15 cellular contexts compared by ENCODE assay signal in genomic region chr20:45917790-45918141, GRCh38. TPM values are rescaled to one million over a fixed set of nuclear protein-coding genes. Genes with fewer than 3 reads are reported as not detected.
A peak's percentile ranks its signal among the peaks of the same experiment; 100 is the strongest.
DNase-seq lines count a peak whose midpoint lies in the region; TF ChIP-seq lines count a peak whose summit lies in the region.
"Had no signal": no experiment of that assay in that cellular context is flagged by ENCODE, and none has a peak within 500 bp of the region (broad histone marks: within the 10 kb centered on the region; RNA-seq: fewer than 3 reads in every experiment).

No MANE protein-coding gene starts in this region.

- in situ Hi-C loops in mammary epithelial cell (cut with MboI; ENCODE audit: low sequenced_read_pairs in 2 of 2) = no loop called here

- intact Hi-C loops in breast epithelium (cut with DNase I; ENCODE audit: low total_unique reads) (no loop called here), mammary epithelial cell (cut with micrococcal nuclease) (no loop called here), vagina (cut with DNase I) (no loop called here)
- intact Hi-C loops in activated T-helper 2 cell treated with anti-CD3 and anti-CD28 coated beads, Interferon-gamma antibody, Interleukin-2, Interleukin-4, amounts not matched to agents 10 μg/mL and 5 μg/mL and 100 μg/mL, durations not matched to agents 14 hours and 24 hours and 36 hours (cut with micrococcal nuclease) = no loop called here

- H3K79me2 ChIP-seq in mammary epithelial cell (ENCODE audit: insufficient read depth, low read length) = no peaks in the 10 kb centered on the region

- H4K20me1 ChIP-seq in mammary epithelial cell (ENCODE audit: insufficient read depth, low read length) = no peaks in the 10 kb centered on the region

- H3K4me3 Mint-ChIP-seq in activated T-helper 2 cell treated with anti-CD3 and anti-CD28 coated beads, Interferon-gamma antibody, Interleukin-2, Interleukin-4, amounts not matched to agents 10 μg/mL and 5 μg/mL and 100 μg/mL, durations not matched to agents 14 hours and 24 hours and 36 hours (ENCODE audit: low read depth) = no peak overlapping the region
- H3K4me3 Mint-ChIP-seq: activated CD8-positive, alpha-beta T cell treated with anti-CD3 and anti-CD28 coated beads, Interleukin-2, amount 10 ng/mL, durations not matched to agents 7 days and 5 days; naive thymus-derived CD4-positive, alpha-beta T cell had no signal

- peaks cover 37% of the 10 kb centered on the region for H3K27me3 Mint-ChIP-seq in activated T-helper 2 cell treated with anti-CD3 and anti-CD28 coated beads, Interferon-gamma antibody, Interleukin-2, Interleukin-4, amounts not matched to agents 10 μg/mL and 5 μg/mL and 100 μg/mL, durations not matched to agents 14 hours and 24 hours and 36 hours (ENCODE audit: low read depth)

- H3K9ac ChIP-seq in mammary epithelial cell (ENCODE audit: insufficient read depth, low read length) = no peak overlapping the region

- CTCF ChIA-PET in mammary epithelial cell (lab: Charles Lee; ENCODE audit: low non-redundant PET) = no interaction called here

- whole genome bisulfite sequencing in mammary epithelial cell (ENCODE audit: low coverage, missing lambda C conversion rate) = 95% methylated on average over 5 of the region's 5 CpGs

- H3K9me3 ChIP-seq in breast epithelium (no peaks in the 10 kb centered on the region), mammary epithelial cell (replicated peaks; ENCODE audit: insufficient read depth, low read length) (no peaks in the 10 kb centered on the region), vagina (no peaks in the 10 kb centered on the region)

- dilution Hi-C loops in mammary epithelial cell (cut with HindIII; ENCODE audit: low sequenced_read_pairs) = no loop called here

- no peak for TF ChIP-seq CTCF in breast epithelium (IDR thresholded peaks at IDR 0.05)
- no peak for TF ChIP-seq CTCF in mammary epithelial cell (conservative IDR thresholded peaks at IDR 0.05 in 1 of 2, IDR thresholded peaks at IDR 0.05 in 1 of 2; ENCODE audit: extremely low read depth in 1 of 2, insufficient read depth in 1 of 2, low read depth in 1 of 2, low read length in 2 of 2)
- no peak for TF ChIP-seq CTCF in foreskin fibroblast (IDR thresholded peaks at IDR 0.05; ENCODE audit: low read depth, low read length)
- no peak for TF ChIP-seq CTCF in vagina (IDR thresholded peaks at IDR 0.05)

- H3K36me3 Mint-ChIP-seq in activated T-helper 2 cell treated with anti-CD3 and anti-CD28 coated beads, Interferon-gamma antibody, Interleukin-2, Interleukin-4, amounts not matched to agents 10 μg/mL and 5 μg/mL and 100 μg/mL, durations not matched to agents 14 hours and 24 hours and 36 hours (ENCODE audit: low read depth) = no peaks in the 10 kb centered on the region
- H3K36me3 Mint-ChIP-seq: activated naive CD4-positive, alpha-beta T cell treated with anti-CD3 and anti-CD28 coated beads, Interleukin-2, amount 50 U/mL, for 72 hours; naive thymus-derived CD4-positive, alpha-beta T cell had no signal

- H3K36me3 ChIP-seq in breast epithelium = no peaks in the 10 kb centered on the region
- no peaks in the 10 kb centered on the region for H3K36me3 ChIP-seq in mammary epithelial cell (ENCODE audit: insufficient read depth, low read length)
- H3K36me3 ChIP-seq in vagina = no peaks in the 10 kb centered on the region

- H3K4me3 ChIP-seq in breast epithelium = no peak overlapping the region
- no peak overlapping the region for H3K4me3 ChIP-seq in mammary epithelial cell (replicated peaks in 1 of 3; ENCODE audit: insufficient read depth in 1 of 3, low read depth in 2 of 3, low read length in 3 of 3)
- no peak overlapping the region for H3K4me3 ChIP-seq in foreskin fibroblast (ENCODE audit: low read depth in 1 of 2, low read length in 2 of 2)
- H3K4me3 ChIP-seq in vagina = no peak overlapping the region

- H3K4me1 ChIP-seq in breast epithelium = peaks cover 0 to 4% of the 10 kb centered on the region in 2 donors
- H3K4me1 ChIP-seq in mammary epithelial cell (ENCODE audit: insufficient read depth, low read length) = no peaks in the 10 kb centered on the region
- peaks cover 40% of the 10 kb centered on the region for H3K4me1 ChIP-seq in vagina

- H3K27me3 ChIP-seq in breast epithelium (no peaks in the 10 kb centered on the region), mammary epithelial cell (ENCODE audit: insufficient read depth, low read length) (no peaks in the 10 kb centered on the region), vagina (no peaks in the 10 kb centered on the region)

- TF ChIP-seq POLR2A in breast epithelium (IDR thresholded peaks at IDR 0.05) (no peak), vagina (IDR thresholded peaks at IDR 0.05) (no peak)

- no peak overlapping the region for H3K27ac Mint-ChIP-seq in activated T-helper 2 cell treated with anti-CD3 and anti-CD28 coated beads, Interferon-gamma antibody, Interleukin-2, Interleukin-4, amounts not matched to agents 10 μg/mL and 5 μg/mL and 100 μg/mL, durations not matched to agents 14 hours and 24 hours and 36 hours
- H3K27ac Mint-ChIP-seq: activated CD8-positive, alpha-beta T cell treated with anti-CD3 and anti-CD28 coated beads, Interleukin-2, amount 10 ng/mL, durations not matched to agents 7 days and 5 days; activated naive CD4-positive, alpha-beta T cell treated with anti-CD3 and anti-CD28 coated beads, Interleukin-2, amount 50 U/mL, for 72 hours; naive thymus-derived CD4-positive, alpha-beta T cell had no signal

- H3K27ac ChIP-seq in breast epithelium (peak overlapping the region; percentile 73 to 87), mammary epithelial cell (ENCODE audit: insufficient read depth, low read depth, low read length) (no peak overlapping the region), vagina (peak overlapping the region; percentile 85)

- H3K4me1 Mint-ChIP-seq in activated T-helper 2 cell treated with anti-CD3 and anti-CD28 coated beads, Interferon-gamma antibody, Interleukin-2, Interleukin-4, amounts not matched to agents 10 μg/mL and 5 μg/mL and 100 μg/mL, durations not matched to agents 14 hours and 24 hours and 36 hours (ENCODE audit: low read depth) = peaks cover 6% of the 10 kb centered on the region

- DNase-seq in breast epithelium (ENCODE audit: low spot score in 2 of 2) (no peak), mammary epithelial cell (no peak), foreskin fibroblast (peak; percentile 58 to 81), occipital lobe (lab: John Stamatoyannopoulos, UW) (peak; percentile 45), vagina (ENCODE audit: extremely low spot score in 2 of 2) (no peak), NCI-H748 (lab: John Stamatoyannopoulos, UW; ENCODE audit: unreplicated experiment) (no peak)
- no peak for DNase-seq in stimulated activated naive CD4-positive, alpha-beta T cell treated with Interleukin-2 at 50 U/mL for 16 hours (lab: John Stamatoyannopoulos, UW)
- DNase-seq in activated T-helper 2 cell treated with anti-CD3 and anti-CD28 coated beads, Interferon-gamma antibody, Interleukin-2, Interleukin-4, amounts not matched to agents 10 μg/mL and 5 μg/mL and 100 μg/mL, durations not matched to agents 14 hours and 24 hours and 36 hours (ENCODE audit: low spot score) = no peak
- DNase-seq: activated CD8-positive, alpha-beta T cell treated with anti-CD3 and anti-CD28 coated beads, Interleukin-2, amount 10 ng/mL, durations not matched to agents 7 days and 5 days; effector CD8-positive, alpha-beta T cell; H7; naive thymus-derived CD4-positive, alpha-beta T cell; NCI-H187; stimulated activated naive CD4-positive, alpha-beta T cell had no signal

- no peaks in the 10 kb centered on the region for H3K9me3 Mint-ChIP-seq in activated T-helper 2 cell treated with anti-CD3 and anti-CD28 coated beads, Interferon-gamma antibody, Interleukin-2, Interleukin-4, amounts not matched to agents 10 μg/mL and 5 μg/mL and 100 μg/mL, durations not matched to agents 14 hours and 24 hours and 36 hours
- H3K9me3 Mint-ChIP-seq: activated naive CD4-positive, alpha-beta T cell treated with anti-CD3 and anti-CD28 coated beads, Interleukin-2, amount 50 U/mL, for 72 hours; naive thymus-derived CD4-positive, alpha-beta T cell had no signal

- no peak overlapping the region for H2AFZ ChIP-seq in mammary epithelial cell (ENCODE audit: low read depth, low read length)

- BruUV-seq in mammary epithelial cell (replicated peaks; lab: Mats Ljungman, UMichigan) = no TSS peak

- no peak overlapping the region for H3K4me2 ChIP-seq in mammary epithelial cell (ENCODE audit: insufficient read depth, low read depth, low read length)

RNA-seq across cellular contexts. Expression of gene PLTP, which starts 5.8 kb away (rescaled TPM):
- total RNA-seq in breast epithelium = 100 to 1,000 TPM in 1 of 3 donors, 10 to 100 TPM in 2; 78.3 to 405 (median 100.0) TPM
- 10 to 100 TPM in 1 of 2 donors, 1 to 10 TPM in 1; 7.2 to 17.7 TPM for total RNA-seq in mammary epithelial cell
- 6.7 TPM for polyA plus RNA-seq in mammary epithelial cell
- 1.4 TPM for polyA minus RNA-seq in mammary epithelial cell
- total RNA-seq in occipital lobe = 19.0 TPM
- 292 TPM for total RNA-seq in vagina
- total RNA-seq in activated T-helper 2 cell treated with anti-CD3 and anti-CD28 coated beads, Interferon-gamma antibody, Interleukin-2, Interleukin-4, amounts not matched to agents 10 μg/mL and 5 μg/mL and 100 μg/mL, durations not matched to agents 14 hours and 24 hours and 36 hours = 5.5 TPM in 2 replicates
- polyA plus RNA-seq: naive thymus-derived CD4-positive, alpha-beta T cell had no signal

RNA-seq across cellular contexts. Expression of gene PCIF1, which starts 16.7 kb away (rescaled TPM):
- 10 to 100 TPM; 28.2 to 40.2 (median 30.8) TPM for total RNA-seq in breast epithelium
- 10 to 100 TPM; 12.7 to 18.9 TPM for total RNA-seq in mammary epithelial cell
- 12.7 TPM for polyA plus RNA-seq in mammary epithelial cell
- polyA minus RNA-seq in mammary epithelial cell = 17.8 TPM
- 14.5 TPM for total RNA-seq in occipital lobe
- 36.6 TPM for total RNA-seq in vagina
- total RNA-seq in activated T-helper 2 cell treated with anti-CD3 and anti-CD28 coated beads, Interferon-gamma antibody, Interleukin-2, Interleukin-4, amounts not matched to agents 10 μg/mL and 5 μg/mL and 100 μg/mL, durations not matched to agents 14 hours and 24 hours and 36 hours = 27.5 and 28.6 TPM in 2 replicates

RNA-seq across cellular contexts. Expression of gene CTSA, which starts 26.6 kb away (rescaled TPM):
- total RNA-seq in breast epithelium = 100 to 1,000 TPM in 1 of 3 donors, 10 to 100 TPM in 2; 42.0 to 136 (median 55.6) TPM
- total RNA-seq in mammary epithelial cell = 10 to 100 TPM; 32.5 to 68.8 TPM
- 96.7 TPM for polyA plus RNA-seq in mammary epithelial cell
- 96.8 TPM for polyA minus RNA-seq in mammary epithelial cell
- total RNA-seq in occipital lobe = 15.8 TPM
- 114 TPM for total RNA-seq in vagina
- 49.0 and 51.9 TPM in 2 replicates for total RNA-seq in activated T-helper 2 cell treated with anti-CD3 and anti-CD28 coated beads, Interferon-gamma antibody, Interleukin-2, Interleukin-4, amounts not matched to agents 10 μg/mL and 5 μg/mL and 100 μg/mL, durations not matched to agents 14 hours and 24 hours and 36 hours

RNA-seq across cellular contexts. Expression of gene NEURL2, which starts 26.8 kb away (rescaled TPM):
- 1 to 10 TPM; 7.5 to 9.7 (median 8.8) TPM for total RNA-seq in breast epithelium
- 1 to 10 TPM; 2.1 to 3.3 TPM for total RNA-seq in mammary epithelial cell
- polyA plus RNA-seq in mammary epithelial cell = 0.36 TPM
- not detected for polyA minus RNA-seq in mammary epithelial cell
- total RNA-seq in occipital lobe = 2.8 TPM
- total RNA-seq in vagina = 15.2 TPM
- total RNA-seq in activated T-helper 2 cell treated with anti-CD3 and anti-CD28 coated beads, Interferon-gamma antibody, Interleukin-2, Interleukin-4, amounts not matched to agents 10 μg/mL and 5 μg/mL and 100 μg/mL, durations not matched to agents 14 hours and 24 hours and 36 hours = 2.0 and 3.3 TPM in 2 replicates

RNA-seq across cellular contexts. Expression of gene SPATA25, which starts 30.3 kb away (rescaled TPM):
- total RNA-seq in breast epithelium (1 to 10 TPM; 3.4 to 3.9 (median 3.7) TPM), mammary epithelial cell (1 to 10 TPM in 1 of 2 donors, under 1 TPM in 1; 0.99 to 1.2 TPM), occipital lobe (1.7 TPM), vagina (7.1 TPM)
- 0.19 TPM for polyA plus RNA-seq in mammary epithelial cell
- polyA minus RNA-seq in mammary epithelial cell = not detected
- total RNA-seq in activated T-helper 2 cell treated with anti-CD3 and anti-CD28 coated beads, Interferon-gamma antibody, Interleukin-2, Interleukin-4, amounts not matched to agents 10 μg/mL and 5 μg/mL and 100 μg/mL, durations not matched to agents 14 hours and 24 hours and 36 hours = 0.60 and 1.1 TPM in 2 replicates
- polyA plus RNA-seq: naive thymus-derived CD4-positive, alpha-beta T cell had no signal

Comparison
In these comparisons a context has a peak if more than half of its experiments do, and no peak if none do; other contexts are left out.
1. DNase-seq: peak in foreskin fibroblast (2 of 2) and occipital lobe (single experiment); none in breast epithelium (0 of 2), mammary epithelial cell (single experiment), vagina (0 of 2), NCI-H748 (single experiment), stimulated activated naive CD4-positive, alpha-beta T cell treated with Interleukin-2 at 50 U/mL for 16 hours (single experiment) and activated T-helper 2 cell treated with anti-CD3 and anti-CD28 coated beads, Interferon-gamma antibody, Interleukin-2, Interleukin-4, amounts not matched to agents 10 μg/mL and 5 μg/mL and 100 μg/mL, durations not matched to agents 14 hours and 24 hours and 36 hours (single experiment).